ENCODE assay signal across 13 cellular contexts in genomic region chr3:41434781-41435180, GRCh38.
"Had no signal": no experiment of that assay in that cellular context is flagged by ENCODE, and none has a peak within 500 bp of the region (broad histone marks: within the 10 kb centered on the region; RNA-seq: fewer than 3 reads in every experiment).

No MANE protein-coding gene starts in this region.

- H3K4me3 ChIP-seq: lower lobe of right lung had no signal

- ATAC-seq: activated T-cell treated with anti-CD3 and anti-CD28 coated beads, Interleukin-2, amount 50 U/mL, for 4 hours; effector memory CD8-positive, alpha-beta T cell; left cardiac atrium; lower lobe of right lung; right cardiac atrium; stimulated activated naive B cell treated with anti-CD40 and anti-IgM and Interleukin-4, amounts not matched to agents 10 μg/mL and 1 μg/mL and 100 μg/mL, for 72 hours had no signal

- H3K36me3 ChIP-seq: lower lobe of right lung had no signal

- DNase-seq: activated CD4-positive, alpha-beta T cell treated with anti-CD3 and anti-CD28 coated beads for 1 hour; activated CD4-positive, alpha-beta T cell treated with anti-CD3 and anti-CD28 coated beads, Interleukin-2, amount 50 U/mL, for 48 hours; activated gamma-delta T cell treated with Interleukin-2 at 50 U/mL for 16 hours; activated T-cell treated with anti-CD3 and anti-CD28 coated beads, Interleukin-2, amount 50 U/mL, for 4 hours; effector memory CD8-positive, alpha-beta T cell; hippocampal formation; left cardiac atrium; lower lobe of right lung; midbrain; naive B cell; right cardiac atrium; stimulated activated naive B cell treated with anti-CD40 and anti-IgM and Interleukin-4, amounts not matched to agents 10 μg/mL and 1 μg/mL and 100 μg/mL, for 72 hours; substantia nigra had no signal
